In the genomic region with DNA sequence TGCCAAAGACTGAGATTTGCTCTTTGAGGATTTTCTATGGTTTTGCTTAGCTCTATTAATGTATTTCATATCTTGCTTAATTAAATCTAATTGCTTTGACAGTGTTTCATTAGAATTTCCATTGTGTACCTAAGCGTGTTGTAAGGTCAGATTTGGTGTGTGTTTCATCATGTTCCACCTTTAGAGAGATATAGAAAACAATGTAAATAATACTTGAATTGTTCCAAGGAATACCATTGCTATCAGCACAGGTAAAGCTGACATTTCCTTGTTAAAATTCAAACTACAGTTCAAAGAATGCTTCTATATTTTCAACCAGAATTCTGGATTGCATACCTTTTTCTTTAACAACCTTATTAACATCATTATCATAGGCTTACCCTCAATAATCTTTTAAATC, we compare ENCODE assay signal across 22 cellular contexts.
DNase-seq lines count a peak whose midpoint lies in the region; ATAC-seq and TF ChIP-seq lines count a peak whose summit lies in the region.
"Had no signal": no experiment of that assay in that cellular context is flagged by ENCODE, and none has a peak within 500 bp of the region (broad histone marks: within the 10 kb centered on the region; RNA-seq: fewer than 3 reads in every experiment).

No MANE protein-coding gene starts in this region.

- CTCF ChIA-PET in HCT116 (lab: Charles Lee) = interaction anchor here (1.2 to 3.1 kb wide), 4 partner anchors 9 to 228 kb away, joined by 4 to 15 read pairs (median 6); no protein-coding TSS in a partner anchor
- CTCF ChIA-PET in GM10248 (lab: Yijun Ruan, JAX) = interaction anchor here (0.8 to 3.1 kb wide), 5 partner anchors 10 to 227 kb away, joined by 3 to 15 read pairs (median 9); no protein-coding TSS in a partner anchor

- H3K4me1 ChIP-seq in HCT116 (ENCODE audit: control insufficient read depth in 1 of 2, insufficient read depth in 2 of 2, low read length in 2 of 2) (peaks cover 2 to 16% of the 10 kb centered on the region in 2 experiments; a peak in 3 of 4 replicates), stomach (peaks cover 0 to 5% (median 0%) of the 10 kb centered on the region in 4 donors)
- H3K4me1 ChIP-seq: ascending aorta, left ventricle myocardium inferior, spleen had no signal

- no peaks in the 10 kb centered on the region for H3K9me2 ChIP-seq in HCT116 (ENCODE audit: insufficient read depth)

- H4K20me1 ChIP-seq in HCT116 (ENCODE audit: insufficient read depth) = no peaks in the 10 kb centered on the region

- H3K9ac ChIP-seq in HCT116 (ENCODE audit: low read length) = peak overlapping the region; percentile 29; the same call in 1 of the 2 replicates

- no peaks in the 10 kb centered on the region for H3K36me3 ChIP-seq in HCT116 (ENCODE audit: control insufficient read depth in 1 of 2, insufficient read depth in 2 of 2, low read length in 2 of 2)
- H3K36me3 ChIP-seq in stomach = no peaks in the 10 kb centered on the region
- H3K36me3 ChIP-seq: ascending aorta, left ventricle myocardium inferior, SJCRH30, spleen, transverse colon had no signal

- H3K9me3 ChIP-seq in HCT116 (ENCODE audit: control insufficient read depth in 1 of 2, insufficient read depth in 1 of 2, low read depth in 1 of 2, low read length in 2 of 2) = no peaks in the 10 kb centered on the region
- no peaks in the 10 kb centered on the region for H3K9me3 ChIP-seq in stomach
- H3K9me3 ChIP-seq: ascending aorta, left ventricle myocardium inferior, SJCRH30, spleen, transverse colon had no signal

- peak overlapping the region; percentile 91 for H2AFZ ChIP-seq in HCT116 (ENCODE audit: low read depth, low read length, poor library complexity, severe bottlenecking)

- no peak for TF ChIP-seq POLR2A in HCT116 (IDR thresholded peaks at IDR 0.05; ENCODE audit: borderline replicate concordance, extremely low read depth, insufficient read depth, insufficient read length)
- no peak for TF ChIP-seq POLR2A in stomach (IDR thresholded peaks at IDR 0.05)

- intact Hi-C loops in HCT116 (cut with micrococcal nuclease) (loop anchor here (10.0 kb wide), 1 partner anchor 805 kb away; no protein-coding TSS in a partner anchor), left colon (cut with DNase I, micrococcal nuclease) (no loop called here), stomach (cut with DNase I; ENCODE audit: low total_unique reads) (no loop called here)

- no peaks in the 10 kb centered on the region for H3K79me2 ChIP-seq in HCT116 (ENCODE audit: insufficient read depth, low read length)

- 31 to 61% (median 51%) methylated on average over 1 of the region's 1 CpG for WGBS in stomach, 5 donors

- POLR2A ChIA-PET in HCT116 (lab: Charles Lee) = no interaction called here
- POLR2A ChIA-PET in GM10248 (lab: Yijun Ruan, JAX) = no interaction called here

- TF ChIP-seq CTCF in HCT116 (IDR thresholded peaks at IDR 0.05 in 2 of 3, conservative IDR thresholded peaks at IDR 0.05 in 1 of 3; ENCODE audit: borderline replicate concordance in 1 of 3, insufficient read depth in 1 of 3, low read depth in 2 of 3, low read length in 2 of 3) (no peak), VCaP (conservative IDR thresholded peaks at IDR 0.05) (no peak), stomach (IDR thresholded peaks at IDR 0.05) (no peak), GM10248 (IDR thresholded peaks at IDR 0.05; ENCODE audit: control extremely low read depth, extremely low read depth, low read depth, missing control alignments) (no peak)

- TF ChIP-seq RAD21 in HCT116 (IDR thresholded peaks at IDR 0.05; ENCODE audit: low read depth) = no peak

- DNase-seq in HCT116 (ENCODE audit: low read depth, low spot score) (no peak), left colon (no peak), stomach (no peak), GM10248 (ENCODE audit: extremely low spot score) (no peak), CD1c-positive myeloid dendritic cell (ENCODE audit: extremely low spot score) (no peak), anterior cingulate cortex (lab: John Stamatoyannopoulos, UW) (no peak)
- DNase-seq: activated CD8-positive, alpha-beta T cell treated with anti-CD3 and anti-CD28 coated beads for 36 hours; dorsolateral prefrontal cortex; hypothalamus; immature natural killer cell; left ventricle myocardium inferior; NCI-H1105; NCI-H526 treated with DMSO at 0.1 percent for 48 hours; SJCRH30; spleen; transverse colon had no signal

- RAD21 ChIA-PET in HCT116 (lab: Charles Lee; ENCODE audit: low non-redundant PET in 1 of 2, low total read pairs in 2 of 2, uncharacterized antibody in 2 of 2, unreplicated experiment in 2 of 2) = interaction anchor here in 1 of 2 experiments (1.2 kb wide), 1 partner anchor 228 kb away, joined by 3 read pairs; no protein-coding TSS in a partner anchor

- H3K4me3 ChIP-seq in HCT116 (replicated peaks in 1 of 2; ENCODE audit: low read depth in 1 of 2, low read length in 2 of 2) = peak overlapping the region in 1 of 2 experiments; percentile 29; a peak in 2 of 4 replicates
- no peak overlapping the region for H3K4me3 ChIP-seq in stomach
- H3K4me3 ChIP-seq: ascending aorta, dorsolateral prefrontal cortex, K562, left ventricle myocardium inferior, SJCRH30, spleen, transverse colon had no signal

- TF ChIP-seq EP300 in stomach (IDR thresholded peaks at IDR 0.05) = no peak

- no peaks in the 10 kb centered on the region for H3K27me3 ChIP-seq in HCT116 (ENCODE audit: insufficient read depth, low read length)
- H3K27me3 ChIP-seq in stomach = peaks cover 0 to 9% (median 0%) of the 10 kb centered on the region in 3 donors
- H3K27me3 ChIP-seq: ascending aorta, dorsolateral prefrontal cortex, SJCRH30, transverse colon had no signal

- ATAC-seq in HCT116 (no peak), left colon (peak; percentile 49)
- ATAC-seq: activated CD8-positive, alpha-beta T cell treated with anti-CD3 and anti-CD28 coated beads for 36 hours; activated naive CD4-positive, alpha-beta T cell treated with anti-CD3 and anti-CD28 coated beads, Interleukin-2, amount 50 U/mL, for 72 hours; activated T-helper 17 cell treated with anti-CD3 and anti-CD28 coated beads, Interleukin-2, amount 50 U/mL, for 72 hours; K562; natural killer cell treated with Interleukin-12 subunit alpha and Interleukin-12 subunit beta and Interleukin-15 and Interleukin-18, amount 100 ng/mL, for 72 hours had no signal

- H3K27ac ChIP-seq in HCT116 (ENCODE audit: low read depth, low read length) (no peak overlapping the region), VCaP (peak overlapping the region; percentile 81), stomach (peak overlapping the region in 4 of 5 donors; percentile 69 to 80 (median 72))
- H3K27ac ChIP-seq: ascending aorta, dorsolateral prefrontal cortex, left ventricle myocardium inferior, SJCRH30, spleen had no signal

- H3K4me2 ChIP-seq in HCT116 (ENCODE audit: low read length) = peak overlapping the region; percentile 65

- no TSS peak for BruUV-seq in HCT116 (replicated peaks; lab: Mats Ljungman, UMichigan)

TF ChIP-seq in HCT116, 20 proteins besides CTCF, POLR2A, EP300 and RAD21:
- no peak for TF ChIP-seq SRF (IDR thresholded peaks at IDR 0.05; ENCODE audit: low read depth)
- TF ChIP-seq JUND (IDR thresholded peaks at IDR 0.05) = no peak
- no peak for TF ChIP-seq SP1 (IDR thresholded peaks at IDR 0.05; ENCODE audit: low read depth)
- TF ChIP-seq SIN3A (IDR thresholded peaks at IDR 0.05; ENCODE audit: low read depth) = no peak
- TF ChIP-seq YY1 (IDR thresholded peaks at IDR 0.05; ENCODE audit: extremely low read depth, insufficient replicate concordance, low read depth, low read length) = no peak
- TF ChIP-seq TCF7L2 (IDR thresholded peaks at IDR 0.05; ENCODE audit: borderline replicate concordance, extremely low read depth, insufficient read depth, insufficient read length) = no peak
- TF ChIP-seq ELF1 (IDR thresholded peaks at IDR 0.05; ENCODE audit: borderline replicate concordance, low read depth) = no peak
TF ChIP-seq in HCT116: peak in this region for 0.
